In genomic region chr13:28717170-28717569, GRCh38 we compare ENCODE assay signal across 11 cellular contexts. TPM values are rescaled to one million over a fixed set of nuclear protein-coding genes. Genes with fewer than 3 reads are reported as not detected.
DNase-seq lines count a peak whose midpoint lies in the region; ATAC-seq, FAIRE-seq and TF ChIP-seq lines count a peak whose summit lies in the region.
"Had no signal": no experiment of that assay in that cellular context is flagged by ENCODE, and none has a peak within 500 bp of the region (broad histone marks: within the 10 kb centered on the region; RNA-seq: fewer than 3 reads in every experiment).

No MANE protein-coding gene starts in this region.

- TF ChIP-seq RAD21 in liver (IDR thresholded peaks at IDR 0.05) (no peak), HepG2 (CRISPR knock-in tag; IDR thresholded peaks at IDR 0.05) (no peak)

- no peak overlapping the region for H3K4me2 ChIP-seq in HepG2 (ENCODE audit: low read depth, low read length)
- H3K4me2 ChIP-seq in mammary epithelial cell (ENCODE audit: insufficient read depth, low read depth, low read length): peak overlapping the region; percentile 36

- intact Hi-C loops in HepG2 (cut with micrococcal nuclease; ENCODE audit: unreplicated experiment): no loop called here
- intact Hi-C loops in mammary epithelial cell (cut with micrococcal nuclease): no loop called here
- intact Hi-C loops in naive thymus-derived CD4-positive, alpha-beta T cell (cut with micrococcal nuclease): loop anchor here (5.0 to 10.0 kb wide), 6 partner anchors 35 to 1292 kb away; partner anchors contain the start of genes FLT1 (in 1 of the 2) and GTF3A (in 1 of the 2)
- intact Hi-C loops in upper lobe of right lung (cut with DNase I): no loop called here

- peak overlapping the region; percentile 69 to 97 (median 94) for H3K4me3 Mint-ChIP-seq in naive thymus-derived CD4-positive, alpha-beta T cell

- POLR2A ChIA-PET in HepG2 (lab: Yijun Ruan, JAX): no interaction called here
- POLR2A ChIA-PET in naive thymus-derived CD4-positive, alpha-beta T cell (lab: Charles Lee): interaction anchor here (0.7 to 3.8 kb wide), 3 partner anchors 58 to 1900 kb away, joined by 3 to 20 read pairs (median 5); partner anchors contain the start of genes POMP and USPL1

- in situ Hi-C loops in HepG2 (cut with HindIII; ENCODE audit: extremely low pct_ligation_motif_present, low pct_unique_long_range_greater_than_20kb) (no loop called here), mammary epithelial cell (cut with MboI; ENCODE audit: low sequenced_read_pairs in 2 of 2) (no loop called here)

- dilution Hi-C loops in mammary epithelial cell (cut with HindIII; ENCODE audit: low sequenced_read_pairs): no loop called here

- peak overlapping the region; percentile 36 to 90 for H3K27ac ChIP-seq in liver (ENCODE audit: low read depth in 1 of 2, low read length in 2 of 2)
- H3K27ac ChIP-seq in HepG2 (ENCODE audit: extremely low read length, insufficient read depth, low read length): no peak overlapping the region
- peak overlapping the region; percentile 20 for H3K27ac ChIP-seq in mammary epithelial cell (ENCODE audit: insufficient read depth, low read depth, low read length)
- H3K27ac ChIP-seq in naive thymus-derived CD4-positive, alpha-beta T cell (ENCODE audit: low read depth, low read length): no peak overlapping the region
- H3K27ac ChIP-seq in upper lobe of right lung: peak overlapping the region; percentile 37

- TF ChIP-seq CTCF in liver (IDR thresholded peaks at IDR 0.05; ENCODE audit: low read depth, low read length, missing input control) (no peak), HepG2 (CRISPR knock-in tag; IDR thresholded peaks at IDR 0.05) (no peak), mammary epithelial cell (conservative IDR thresholded peaks at IDR 0.05 in 1 of 2, IDR thresholded peaks at IDR 0.05 in 1 of 2; ENCODE audit: extremely low read depth in 1 of 2, insufficient read depth in 1 of 2, low read depth in 1 of 2, low read length in 2 of 2) (no peak), upper lobe of right lung (IDR thresholded peaks at IDR 0.05) (no peak)

- H3K9me3 Mint-ChIP-seq in naive thymus-derived CD4-positive, alpha-beta T cell: peaks cover 0 to 3% (median 0%) of the 10 kb centered on the region in 11 donors

- H3K79me2 ChIP-seq in HepG2 (ENCODE audit: insufficient read depth, low read length) (no peaks in the 10 kb centered on the region), mammary epithelial cell (ENCODE audit: insufficient read depth, low read length) (no peaks in the 10 kb centered on the region)

- no peak for TF ChIP-seq POLR2A in HepG2 (IDR thresholded peaks at IDR 0.05; ENCODE audit: insufficient read depth in 1 of 2, low read depth in 2 of 2, low read length in 2 of 2)

- ATAC-seq in HepG2: no peak
- no peak for ATAC-seq in naive thymus-derived CD4-positive, alpha-beta T cell
- ATAC-seq in upper lobe of right lung: no peak

- H3K9ac ChIP-seq in liver (ENCODE audit: low read depth in 1 of 2, low read length in 2 of 2) (peak overlapping the region in 1 of 2 donors; percentile 33), HepG2 (ENCODE audit: insufficient read depth, low read depth, low read length) (no peak overlapping the region), mammary epithelial cell (ENCODE audit: insufficient read depth, low read length) (no peak overlapping the region)

- H3K27me3 Mint-ChIP-seq in naive thymus-derived CD4-positive, alpha-beta T cell: peaks cover 0 to 9% (median 0%) of the 10 kb centered on the region in 5 donors

- peak overlapping the region in 8 of 9 donors; percentile 53 to 96 (median 94) for H3K27ac Mint-ChIP-seq in naive thymus-derived CD4-positive, alpha-beta T cell

- peaks cover 5 to 25% (median 11%) of the 10 kb centered on the region in 5 donors for H3K36me3 Mint-ChIP-seq in naive thymus-derived CD4-positive, alpha-beta T cell

- peaks cover 5 to 23% (median 16%) of the 10 kb centered on the region in 4 donors for H3K4me1 ChIP-seq in liver (ENCODE audit: control insufficient read depth in 4 of 4, insufficient read depth in 4 of 4, low read length in 3 of 4)
- no peaks in the 10 kb centered on the region for H3K4me1 ChIP-seq in HepG2 (ENCODE audit: insufficient read depth, low read length)
- H3K4me1 ChIP-seq in mammary epithelial cell (ENCODE audit: insufficient read depth, low read length): peaks cover 31% of the 10 kb centered on the region
- H3K4me1 ChIP-seq in naive thymus-derived CD4-positive, alpha-beta T cell (ENCODE audit: control insufficient read depth in 2 of 2, insufficient read depth in 2 of 2, low read length in 2 of 2): peaks cover 11 to 14% of the 10 kb centered on the region in 2 donors
- peaks cover 24% of the 10 kb centered on the region for H3K4me1 ChIP-seq in upper lobe of right lung

- H3K9me3 ChIP-seq in liver (ENCODE audit: control insufficient read depth in 4 of 4, low read length in 3 of 4) (no peaks in the 10 kb centered on the region), HepG2 (ENCODE audit: low read length) (no peaks in the 10 kb centered on the region), mammary epithelial cell (replicated peaks; ENCODE audit: insufficient read depth, low read length) (no peaks in the 10 kb centered on the region), upper lobe of right lung (no peaks in the 10 kb centered on the region)
- H3K9me3 ChIP-seq in naive thymus-derived CD4-positive, alpha-beta T cell (ENCODE audit: control insufficient read depth in 2 of 3, low read length in 3 of 3): no peaks in the 10 kb centered on the region
- H3K9me3 ChIP-seq: neutrophil had no signal

- 55% methylated on average over 3 of the region's 3 CpGs for whole genome bisulfite sequencing in liver
- 2% methylated on average over 3 of the region's 3 CpGs for WGBS in HepG2 (ENCODE audit: low lambda C conversion rate)
- WGBS in mammary epithelial cell (ENCODE audit: low coverage, missing lambda C conversion rate): 93% methylated on average over 3 of the region's 3 CpGs

- CTCF ChIA-PET in HepG2 (lab: Yijun Ruan, JAX; ENCODE audit: low intra/inter-chr PET ratio, low total read pairs) (no interaction called here), mammary epithelial cell (lab: Charles Lee; ENCODE audit: low non-redundant PET) (interaction anchor here (0.6 kb wide), 1 partner anchor 10 kb away, joined by 5 read pairs; no protein-coding TSS in a partner anchor)
- CTCF ChIA-PET in naive thymus-derived CD4-positive, alpha-beta T cell (lab: Charles Lee): no interaction called here

- BruUV-seq in HepG2 (replicated peaks; lab: Mats Ljungman, UMichigan) (no TSS peak), mammary epithelial cell (replicated peaks; lab: Mats Ljungman, UMichigan) (no TSS peak)

- TF ChIP-seq EP300 in HepG2 (IDR thresholded peaks at IDR 0.05; ENCODE audit: low read depth in 2 of 2, low read length in 2 of 2) (no peak), HepG2 (CRISPR knock-in tag; IDR thresholded peaks at IDR 0.05; ENCODE audit: borderline replicate concordance) (no peak)

- peaks cover 0 to 1% (median 0%) of the 10 kb centered on the region in 4 donors for H3K36me3 ChIP-seq in liver (ENCODE audit: control insufficient read depth in 4 of 4, insufficient read depth in 3 of 4, low read depth in 1 of 4, low read length in 3 of 4)
- no peaks in the 10 kb centered on the region for H3K36me3 ChIP-seq in HepG2 (replicated peaks in 1 of 2; ENCODE audit: control insufficient read depth in 1 of 2, insufficient read depth in 2 of 2, low read length in 2 of 2)
- no peaks in the 10 kb centered on the region for H3K36me3 ChIP-seq in mammary epithelial cell (ENCODE audit: insufficient read depth, low read length)
- H3K36me3 ChIP-seq in naive thymus-derived CD4-positive, alpha-beta T cell (ENCODE audit: control insufficient read depth in 2 of 3, insufficient read depth in 3 of 3, low read length in 3 of 3): peaks cover 0 to 8% (median 0%) of the 10 kb centered on the region in 3 experiments
- no peaks in the 10 kb centered on the region for H3K36me3 ChIP-seq in upper lobe of right lung
- H3K36me3 ChIP-seq: neutrophil had no signal

- peak overlapping the region; percentile 15 to 76 (median 68) for H3K4me3 ChIP-seq in liver (ENCODE audit: low read depth in 1 of 3, low read length in 3 of 3)
- no peak overlapping the region for H3K4me3 ChIP-seq in HepG2 (replicated peaks in 1 of 3; ENCODE audit: insufficient read depth in 1 of 3, low read depth in 2 of 3, low read length in 3 of 3)
- H3K4me3 ChIP-seq in mammary epithelial cell (replicated peaks in 1 of 3; ENCODE audit: insufficient read depth in 1 of 3, low read depth in 2 of 3, low read length in 3 of 3): no peak overlapping the region
- H3K4me3 ChIP-seq in naive thymus-derived CD4-positive, alpha-beta T cell (ENCODE audit: low read length): no peak overlapping the region
- H3K4me3 ChIP-seq in upper lobe of right lung: no peak overlapping the region

- no peaks in the 10 kb centered on the region for H4K20me1 ChIP-seq in HepG2 (ENCODE audit: insufficient read depth, low read length)
- H4K20me1 ChIP-seq in mammary epithelial cell (ENCODE audit: insufficient read depth, low read length): no peaks in the 10 kb centered on the region

- no peak for DNase-seq in HepG2 (ENCODE audit: low spot score)
- DNase-seq in mammary epithelial cell: no peak
- no peak for DNase-seq in naive thymus-derived CD4-positive, alpha-beta T cell
- no peak for DNase-seq in upper lobe of right lung
- no peak for DNase-seq in cortex of kidney (lab: John Stamatoyannopoulos, UW)
- DNase-seq in amniotic stem cell (lab: John Stamatoyannopoulos, UW): no peak
- no peak for DNase-seq in SW480 (ENCODE audit: low spot score)
- DNase-seq: T1000 had no signal

- no peak for FAIRE-seq in HepG2 (lab: Jason Lieb, UNC)
- FAIRE-seq: GM18507 had no signal

- peaks cover 27 to 56% (median 40%) of the 10 kb centered on the region in 7 donors for H3K4me1 Mint-ChIP-seq in naive thymus-derived CD4-positive, alpha-beta T cell

- H2AFZ ChIP-seq in HepG2 (ENCODE audit: low read length) (no peak overlapping the region), mammary epithelial cell (ENCODE audit: low read depth, low read length) (no peak overlapping the region)

- H3K27me3 ChIP-seq in liver (ENCODE audit: control insufficient read depth in 4 of 4, insufficient read depth in 4 of 4, low read length in 3 of 4) (no peaks in the 10 kb centered on the region), HepG2 (ENCODE audit: control insufficient read depth in 1 of 2, insufficient read depth in 2 of 2, low read length in 2 of 2) (0 out of 5 replicates have a peak, but pooled peaks cover 0 to 2% of the 10 kb centered on the region in 2 experiments), mammary epithelial cell (ENCODE audit: insufficient read depth, low read length) (no peaks in the 10 kb centered on the region), upper lobe of right lung (no peaks in the 10 kb centered on the region)
- no peaks in the 10 kb centered on the region for H3K27me3 ChIP-seq in naive thymus-derived CD4-positive, alpha-beta T cell (ENCODE audit: control insufficient read depth in 2 of 2, insufficient read depth in 2 of 2, low read length in 2 of 2)

RNA-seq across cellular contexts. Expression of gene SLC46A3, which starts 1.6 kb away (rescaled TPM):
- total RNA-seq in liver (10 to 100 TPM in 1 of 2 donors, 1 to 10 TPM in 1; 7.0 to 63.3 TPM), HepG2 (2016; rRNA removed; fragmentation: Illumina TruSeq; extraction: Trizol) (not detected in 2 replicates), mammary epithelial cell (1 to 10 TPM; 1.9 to 5.5 TPM), upper lobe of right lung (20.2 TPM)
- polyA plus RNA-seq in liver (10 to 100 TPM; 27.9 to 37.2 TPM), HepG2 (2011; rRNA removed) (not detected in 2 replicates), mammary epithelial cell (3.5 TPM)
- total RNA-seq in HepG2 (2016; cell fraction: cytosol; rRNA removed; fragmentation: Illumina TruSeq; extraction: Trizol; ENCODE audit: low read depth): not detected in 2 replicates
- total RNA-seq in HepG2 (2016; cell fraction: insoluble cytoplasmic fraction; rRNA removed; fragmentation: Illumina TruSeq; extraction: Trizol): not detected in 2 replicates
- total RNA-seq in HepG2 (2016; cell fraction: membrane; rRNA removed; fragmentation: Illumina TruSeq; extraction: Trizol): not detected in 2 replicates
- total RNA-seq in HepG2 (2016; cell fraction: nucleus; rRNA removed; fragmentation: Illumina TruSeq; extraction: Trizol): not detected in 2 replicates
- polyA plus RNA-seq in HepG2 (2011; cell fraction: cytosol; rRNA removed): not detected in 2 replicates
- not detected in 2 replicates for polyA plus RNA-seq in HepG2 (2011; cell fraction: nucleus; rRNA removed)
- not detected in 2 replicates for polyA plus RNA-seq in HepG2 (2012)
- not detected in 2 replicates for polyA plus RNA-seq in HepG2 (2016; cell fraction: cytosol; fragmentation: Illumina TruSeq; extraction: Trizol; ENCODE audit: low read depth)
- not detected in 2 replicates for polyA plus RNA-seq in HepG2 (2016; cell fraction: insoluble cytoplasmic fraction; fragmentation: Illumina TruSeq; extraction: Trizol; ENCODE audit: low read depth)
- not detected in 2 replicates for polyA plus RNA-seq in HepG2 (2016; cell fraction: membrane; fragmentation: Illumina TruSeq; extraction: Trizol; ENCODE audit: low read depth)
- not detected in 2 replicates for polyA plus RNA-seq in HepG2 (2016; cell fraction: nucleus; fragmentation: Illumina TruSeq; extraction: Trizol; ENCODE audit: insufficient read depth, low read depth)
- not detected in 2 replicates for polyA minus RNA-seq in HepG2 (2011; rRNA and poly(A)+ RNA removed; ENCODE audit: low replicate concordance)
- polyA minus RNA-seq in HepG2 (2011; cell fraction: cytosol; rRNA and poly(A)+ RNA removed): not detected in 2 replicates
- polyA minus RNA-seq in HepG2 (2011; cell fraction: nucleus; rRNA and poly(A)+ RNA removed): not detected in 2 replicates
- polyA minus RNA-seq in mammary epithelial cell: not detected
- total RNA-seq in naive thymus-derived CD4-positive, alpha-beta T cell: 10 to 100 TPM; 11.1 to 23.6 (median 12.0) TPM
- 10 to 100 TPM; 34.2 to 39.8 TPM for polyA plus RNA-seq in naive thymus-derived CD4-positive, alpha-beta T cell

RNA-seq across cellular contexts. Expression of gene POMP, which starts 58.2 kb away (rescaled TPM):
- total RNA-seq in liver (10 to 100 TPM; 32.2 to 33.9 TPM), HepG2 (2016; rRNA removed; fragmentation: Illumina TruSeq; extraction: Trizol) (118 and 183 TPM in 2 replicates), mammary epithelial cell (10 to 100 TPM; 59.8 to 89.3 TPM), upper lobe of right lung (56.5 TPM)
- polyA plus RNA-seq in liver (100 to 1,000 TPM in 1 of 2 donors, 10 to 100 TPM in 1; 48.3 to 132 TPM), HepG2 (2011; rRNA removed) (23.2 and 30.6 TPM in 2 replicates), mammary epithelial cell (63.2 TPM)
- total RNA-seq in HepG2 (2016; cell fraction: cytosol; rRNA removed; fragmentation: Illumina TruSeq; extraction: Trizol; ENCODE audit: low read depth): 37.3 and 37.5 TPM in 2 replicates
- total RNA-seq in HepG2 (2016; cell fraction: insoluble cytoplasmic fraction; rRNA removed; fragmentation: Illumina TruSeq; extraction: Trizol): 124 and 193 TPM in 2 replicates
- total RNA-seq in HepG2 (2016; cell fraction: membrane; rRNA removed; fragmentation: Illumina TruSeq; extraction: Trizol): 33.5 and 35.4 TPM in 2 replicates
- total RNA-seq in HepG2 (2016; cell fraction: nucleus; rRNA removed; fragmentation: Illumina TruSeq; extraction: Trizol): 39.2 and 40.4 TPM in 2 replicates
- 12.7 and 21.8 TPM in 2 replicates for polyA plus RNA-seq in HepG2 (2011; cell fraction: cytosol; rRNA removed)
- polyA plus RNA-seq in HepG2 (2011; cell fraction: nucleus; rRNA removed): 3.1 and 5.2 TPM in 2 replicates
- 60.1 and 106 TPM in 2 replicates for polyA plus RNA-seq in HepG2 (2012)
- polyA plus RNA-seq in HepG2 (2016; cell fraction: cytosol; fragmentation: Illumina TruSeq; extraction: Trizol; ENCODE audit: low read depth): 38.0 and 44.3 TPM in 2 replicates
- polyA plus RNA-seq in HepG2 (2016; cell fraction: insoluble cytoplasmic fraction; fragmentation: Illumina TruSeq; extraction: Trizol; ENCODE audit: low read depth): 162 and 180 TPM in 2 replicates
- polyA plus RNA-seq in HepG2 (2016; cell fraction: membrane; fragmentation: Illumina TruSeq; extraction: Trizol; ENCODE audit: low read depth): 27.8 and 29.2 TPM in 2 replicates
- polyA plus RNA-seq in HepG2 (2016; cell fraction: nucleus; fragmentation: Illumina TruSeq; extraction: Trizol; ENCODE audit: insufficient read depth, low read depth): 59.8 and 63.8 TPM in 2 replicates
- polyA minus RNA-seq in HepG2 (2011; rRNA and poly(A)+ RNA removed; ENCODE audit: low replicate concordance): 5.4 and 11.2 TPM in 2 replicates
- polyA minus RNA-seq in HepG2 (2011; cell fraction: cytosol; rRNA and poly(A)+ RNA removed): 16.4 and 16.7 TPM in 2 replicates
- polyA minus RNA-seq in HepG2 (2011; cell fraction: nucleus; rRNA and poly(A)+ RNA removed): 10.9 and 11.3 TPM in 2 replicates
- polyA minus RNA-seq in mammary epithelial cell: 32.2 TPM
- 10 to 100 TPM; 18.8 to 97.0 (median 21.2) TPM for total RNA-seq in naive thymus-derived CD4-positive, alpha-beta T cell
- polyA plus RNA-seq in naive thymus-derived CD4-positive, alpha-beta T cell: 10 to 100 TPM; 67.0 to 78.7 TPM

Comparison
In these comparisons a context has a peak if more than half of its experiments do, and no peak if none do; other contexts are left out.
1. H3K27ac ChIP-seq: peak in liver (2 of 2), mammary epithelial cell (single experiment) and upper lobe of right lung (single experiment); none in HepG2 (single experiment) and naive thymus-derived CD4-positive, alpha-beta T cell (single experiment).
2. H3K4me3 ChIP-seq: peak in liver (3 of 3); none in HepG2 (0 of 3), mammary epithelial cell (0 of 3), naive thymus-derived CD4-positive, alpha-beta T cell (single experiment) and upper lobe of right lung (single experiment).
3. intact Hi-C loops: an anchor here in naive thymus-derived CD4-positive, alpha-beta T cell (5.0 to 10.0 kb wide); none called in HepG2, mammary epithelial cell and upper lobe of right lung.